In genomic region chr21:37757631-37758376, GRCh38 we compare ENCODE assay signal across 1 cellular context.
A peak's percentile ranks its signal among the peaks of the same experiment; 100 is the strongest.
TF ChIP-seq lines count a peak whose summit lies in the region.

No MANE protein-coding gene starts in this region.

TF ChIP-seq in H1, 55 proteins besides CTCF, POLR2A, EP300 and RAD21:
- TF ChIP-seq KDM5A (IDR thresholded peaks at IDR 0.05; ENCODE audit: low read length): no peak
- no peak for TF ChIP-seq RBBP5 (IDR thresholded peaks at IDR 0.05; ENCODE audit: borderline replicate concordance, low read depth, low read length)
- TF ChIP-seq ASH2L (IDR thresholded peaks at IDR 0.05; ENCODE audit: low read length): peak; percentile 50
- no peak for TF ChIP-seq POLR2AphosphoS5 (IDR thresholded peaks at IDR 0.05; ENCODE audit: low read depth, low read length)
- no peak for TF ChIP-seq YY1 (IDR thresholded peaks at IDR 0.05; ENCODE audit: low read depth, low read length)
- TF ChIP-seq HDAC6 (IDR thresholded peaks at IDR 0.05; ENCODE audit: low read depth, low read length): no peak
- no peak for TF ChIP-seq SIRT6 (IDR thresholded peaks at IDR 0.05; ENCODE audit: low read length)
- no peak for TF ChIP-seq SP2 (IDR thresholded peaks at IDR 0.05; ENCODE audit: low read length)
